In genomic region chr3:72411843-72412242, GRCh38 we compare ENCODE assay signal across 24 cellular contexts. TPM values are rescaled to one million over a fixed set of nuclear protein-coding genes. Genes with fewer than 3 reads are reported as not detected.
A peak's percentile ranks its signal among the peaks of the same experiment; 100 is the strongest.
DNase-seq lines count a peak whose midpoint lies in the region; TF ChIP-seq lines count a peak whose summit lies in the region.
"Had no signal": no experiment of that assay in that cellular context is flagged by ENCODE, and none has a peak within 500 bp of the region (broad histone marks: within the 10 kb centered on the region; RNA-seq: fewer than 3 reads in every experiment).

No MANE protein-coding gene starts in this region.

- peaks cover 18% of the 10 kb centered on the region for H3K4me1 ChIP-seq in HEK293 (ENCODE audit: control insufficient read depth, insufficient read depth, low read length)
- peaks cover 30% of the 10 kb centered on the region for H3K4me1 ChIP-seq in smooth muscle cell (ENCODE audit: low read depth)
- H3K4me1 ChIP-seq in Karpas-422 (ENCODE audit: low read length) = no peaks in the 10 kb centered on the region
- H3K4me1 ChIP-seq in adrenal gland (replicated peaks in 1 of 2) = peaks cover 16 to 32% of the 10 kb centered on the region in 2 donors

- POLR2A ChIA-PET in HEK293 (lab: Yijun Ruan, JAX) = no interaction called here

- no peaks in the 10 kb centered on the region for H3F3A ChIP-seq in smooth muscle cell (ENCODE audit: low read depth)

- intact Hi-C loops in adrenal gland (cut with DNase I) = no loop called here

- peaks cover 100% of the 10 kb centered on the region for H4K20me1 ChIP-seq in smooth muscle cell (ENCODE audit: low read depth)
- H4K20me1 ChIP-seq in Karpas-422 (ENCODE audit: insufficient read depth, low read depth, low read length) = peaks cover 85% of the 10 kb centered on the region

- CTCF ChIA-PET in HEK293 (lab: Yijun Ruan, JAX) = no interaction called here

- H3K79me2 ChIP-seq in smooth muscle cell (ENCODE audit: low read depth) = peaks cover 100% of the 10 kb centered on the region
- H3K79me2 ChIP-seq in Karpas-422 (ENCODE audit: low read length) = no peaks in the 10 kb centered on the region; the same call in 1 of the 2 replicates

- no peaks in the 10 kb centered on the region for H3K27me3 ChIP-seq in smooth muscle cell (ENCODE audit: low read depth)
- H3K27me3 ChIP-seq in Karpas-422 (ENCODE audit: low read length) = no peaks in the 10 kb centered on the region
- no peaks in the 10 kb centered on the region for H3K27me3 ChIP-seq in adrenal gland
- H3K27me3 ChIP-seq: cardiac muscle cell, heart left ventricle, left lung, ovary, thyroid gland had no signal

- no peak overlapping the region for H2AFZ ChIP-seq in smooth muscle cell (ENCODE audit: low read depth)
- H2AFZ ChIP-seq in Karpas-422 (ENCODE audit: low read length) = no peak overlapping the region

- H3K36me3 ChIP-seq in HEK293 (ENCODE audit: control insufficient read depth in 2 of 2, insufficient read depth in 1 of 2, low read length in 2 of 2) = no peaks in the 10 kb centered on the region
- no peaks in the 10 kb centered on the region for H3K36me3 ChIP-seq in smooth muscle cell (ENCODE audit: low read depth)
- H3K36me3 ChIP-seq in Karpas-422 (ENCODE audit: insufficient read depth, low read length) = no peaks in the 10 kb centered on the region
- H3K36me3 ChIP-seq in adrenal gland (replicated peaks in 1 of 2) = no peaks in the 10 kb centered on the region
- H3K36me3 ChIP-seq: cardiac muscle cell, heart left ventricle, left lung, ovary, thyroid gland had no signal

- DNase-seq in foreskin fibroblast = peak; percentile 12 to 37
- DNase-seq in smooth muscle cell (lab: John Stamatoyannopoulos, UW; ENCODE audit: unreplicated experiment) = no peak
- DNase-seq in COLO668 (lab: John Stamatoyannopoulos, UW; ENCODE audit: unreplicated experiment) = no peak
- no peak for DNase-seq in CD1c-positive myeloid dendritic cell (ENCODE audit: extremely low spot score)
- DNase-seq in Karpas-422 = no peak
- DNase-seq in adrenal gland = no peak
- DNase-seq: activated CD4-positive, alpha-beta T cell treated with anti-CD3 and anti-CD28 coated beads for 1 hour; activated CD8-positive, alpha-beta memory T cell treated with anti-CD3 and anti-CD28 coated beads for 24 hours; activated T-cell treated with anti-CD3 and anti-CD28 coated beads, Interleukin-2, amount 50 U/mL, for 24 hours; anterior cingulate cortex; DMS 273 treated with DMSO at 0.1 percent for 48 hours; GOT3; heart left ventricle; left lung; NCI-H1436; NCI-H510A treated with DMSO at 0.1 percent for 48 hours; ovary; SHP77; stimulated activated CD4-positive, alpha-beta T cell treated with anti-CD3 and anti-CD28 coated beads, Interleukin-4, amount 100 ng/mL, for 4 hours; stimulated activated naive CD4-positive, alpha-beta T cell treated with Interleukin-2 at 50 U/mL for 16 hours; thyroid gland had no signal

- no peaks in the 10 kb centered on the region for H3K9me2 ChIP-seq in Karpas-422 (replicated peaks; ENCODE audit: insufficient read depth, low read length)

- H3K4me2 ChIP-seq in smooth muscle cell = peak overlapping the region; percentile 48
- no peak overlapping the region for H3K4me2 ChIP-seq in Karpas-422 (ENCODE audit: low read depth, low read length, poor library complexity, severe bottlenecking)

- TF ChIP-seq CTCF in HEK293 (tag by site-specific recombination; IDR thresholded peaks at IDR 0.05) = no peak
- no peak for TF ChIP-seq CTCF in foreskin fibroblast (IDR thresholded peaks at IDR 0.05; ENCODE audit: low read depth, low read length)
- no peak for TF ChIP-seq CTCF in smooth muscle cell (IDR thresholded peaks at IDR 0.05; ENCODE audit: borderline replicate concordance, insufficient read depth, poor library complexity, severe bottlenecking)
- TF ChIP-seq CTCF in adrenal gland (IDR thresholded peaks at IDR 0.05) = no peak

- H3K9ac ChIP-seq in smooth muscle cell (ENCODE audit: low read depth) (no peak overlapping the region), Karpas-422 (ENCODE audit: low read length) (no peak overlapping the region)

- H3K27ac ChIP-seq in HEK293 (ENCODE audit: extremely low read depth, low read depth, low read length) (no peak overlapping the region), angular gyrus (ENCODE audit: low read depth, low read length) (peak overlapping the region; percentile 82), smooth muscle cell (ENCODE audit: low read depth) (no peak overlapping the region), Karpas-422 (ENCODE audit: low read length) (no peak overlapping the region), adrenal gland (no peak overlapping the region)
- H3K27ac ChIP-seq: cardiac muscle cell, heart left ventricle, ovary, thyroid gland had no signal

- H3K4me3 ChIP-seq in HEK293 (ENCODE audit: low read depth, low read length) = no peak overlapping the region
- H3K4me3 ChIP-seq in foreskin fibroblast (ENCODE audit: low read depth in 1 of 2, low read length in 2 of 2) = no peak overlapping the region
- no peak overlapping the region for H3K4me3 ChIP-seq in smooth muscle cell
- no peak overlapping the region for H3K4me3 ChIP-seq in Karpas-422 (ENCODE audit: low read length)
- no peak overlapping the region for H3K4me3 ChIP-seq in adrenal gland
- H3K4me3 ChIP-seq: cardiac muscle cell, heart left ventricle, left lung, ovary, thyroid gland had no signal

- 65% methylated on average over 1 of the region's 1 CpG for WGBS in smooth muscle cell (ENCODE audit: low lambda C conversion rate)
- WGBS in adrenal gland, 4 donors = 67 to 90% (median 81%) methylated on average over 1 of the region's 1 CpG

- TF ChIP-seq POLR2A in adrenal gland (IDR thresholded peaks at IDR 0.05) = no peak

- H3K9me3 ChIP-seq in HEK293 (ENCODE audit: control insufficient read depth, insufficient read depth, low read depth, low read length) (no peaks in the 10 kb centered on the region), smooth muscle cell (replicated peaks; ENCODE audit: low read depth) (no peaks in the 10 kb centered on the region), Karpas-422 (ENCODE audit: low read length) (no peaks in the 10 kb centered on the region), adrenal gland (replicated peaks in 1 of 3) (no peaks in the 10 kb centered on the region)
- H3K9me3 ChIP-seq: heart left ventricle, left lung, ovary, thyroid gland had no signal

TF ChIP-seq in HEK293, 187 proteins besides CTCF, POLR2A, EP300 and RAD21:
- TF ChIP-seq ZNF660 (tag by site-specific recombination; IDR thresholded peaks at IDR 0.05) (no peak), SCRT2 (tag by site-specific recombination; IDR thresholded peaks at IDR 0.05) (peak; percentile 28; the same call in 1 of the 2 replicates)
TF ChIP-seq in HEK293: peak in this region for 1.

RNA-seq across cellular contexts. Expression of gene RYBP, which starts 34.6 kb away (rescaled TPM):
- 26.2 and 29.1 TPM in 2 replicates for total RNA-seq in smooth muscle cell
- 3.1 and 4.6 TPM in 2 replicates for polyA plus RNA-seq in smooth muscle cell
- total RNA-seq in Karpas-422 (2014; rRNA removed; shearing (Covaris generic); ENCODE audit: low replicate concordance) = 1.8 and 4.9 TPM in 2 replicates
- total RNA-seq in adrenal gland = 10 to 100 TPM in 5 of 8 donors, 1 to 10 TPM in 3; 6.1 to 17.8 (median 11.5) TPM
- 10 to 100 TPM in 1 of 3 donors, 1 to 10 TPM in 2; 3.9 to 13.6 (median 6.0) TPM for polyA plus RNA-seq in adrenal gland

Comparison
In these comparisons a context has a peak if more than half of its experiments do, and no peak if none do; other contexts are left out.
1. DNase-seq: peak in foreskin fibroblast (2 of 2); none in smooth muscle cell (single experiment), COLO668 (single experiment), CD1c-positive myeloid dendritic cell (single experiment), Karpas-422 (single experiment) and adrenal gland (0 of 7).